23 cellular contexts compared by ENCODE assay signal in the genomic region with DNA sequence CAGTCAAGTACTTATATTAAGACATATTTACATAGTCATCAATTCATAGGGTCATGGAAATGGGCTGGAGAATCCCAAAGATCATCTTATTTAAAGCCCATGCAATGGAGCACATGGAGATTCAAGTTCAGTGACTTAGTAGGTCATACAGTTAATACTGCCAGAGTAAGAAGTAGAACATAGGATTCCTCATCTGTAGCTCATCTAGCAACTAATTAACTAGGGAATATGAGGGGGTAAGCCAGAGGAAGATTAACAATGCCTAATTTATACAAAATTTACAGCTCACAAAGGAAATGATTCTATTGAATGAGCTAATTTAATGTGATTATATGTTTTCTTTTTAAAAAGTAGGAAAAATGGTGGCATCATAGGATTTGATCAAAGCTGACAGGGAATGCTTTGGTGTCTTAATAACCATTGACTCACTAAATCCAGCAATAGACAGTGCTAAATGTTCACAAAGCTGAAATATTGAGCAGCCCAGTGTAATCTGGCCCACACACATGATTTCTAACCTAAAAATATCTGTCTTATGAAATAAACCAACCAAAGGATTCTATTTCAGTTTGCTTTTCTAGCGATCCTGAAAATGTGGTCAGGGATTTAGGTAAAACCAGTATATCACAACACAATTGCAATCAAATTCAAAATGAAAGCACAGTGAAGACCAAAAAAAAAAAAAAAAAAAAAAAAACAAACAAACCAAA. TPM values are rescaled to one million over a fixed set of nuclear protein-coding genes. Genes with fewer than 3 reads are reported as not detected.
"Had no signal": no experiment of that assay in that cellular context is flagged by ENCODE, and none has a peak within 500 bp of the region (broad histone marks: within the 10 kb centered on the region; RNA-seq: fewer than 3 reads in every experiment).

No MANE protein-coding gene starts in this region.

- ATAC-seq: activated CD8-positive, alpha-beta memory T cell treated with anti-CD3 and anti-CD28 coated beads, Interleukin-2, amount 10 ng/mL, durations not matched to agents 7 days and 5 days; activated naive CD4-positive, alpha-beta T cell treated with anti-CD3 and anti-CD28 coated beads, Interleukin-2, amount 50 U/mL, for 72 hours; activated naive CD8-positive, alpha-beta T cell treated with anti-CD3 and anti-CD28 coated beads, Interleukin-2, amount 50 U/mL, for 24 hours; T-helper 17 cell had no signal

- DNase-seq: activated B cell treated with CpG ODN at 0.5 μM for 24 hours; activated CD4-positive, alpha-beta T cell treated with anti-CD3 and anti-CD28 coated beads for 1 hour; activated CD4-positive, alpha-beta T cell treated with anti-CD3 and anti-CD28 coated beads, Interleukin-2, amount 10 ng/mL, durations not matched to agents 24 days and 14 days; activated CD4-positive, alpha-beta T cell treated with anti-CD3 and anti-CD28 coated beads, Interleukin-2, amount 50 U/mL, for 48 hours; activated CD8-positive, alpha-beta memory T cell treated with anti-CD3 and anti-CD28 coated beads, Interleukin-2, amount 10 ng/mL, durations not matched to agents 7 days and 5 days; activated effector memory CD4-positive, alpha-beta T cell treated with anti-CD3 and anti-CD28 coated beads, Interleukin-2, amount 50 U/mL, for 16 hours; activated naive CD4-positive, alpha-beta T cell treated with Interleukin-2 at 50 U/mL for 16 hours; activated naive CD8-positive, alpha-beta T cell treated with anti-CD3 and anti-CD28 coated beads, Interleukin-2, amount 50 U/mL, for 24 hours; activated T-cell treated with anti-CD3 and anti-CD28 coated beads, Interleukin-2, amount 50 U/mL, for 24 hours; amniotic stem cell; IMR-90; Kasumi-1; KBM-7; NCI-H1092; NCI-H1417; NCI-H1930; NCI-H2171 treated with DMSO at 0.1 percent for 48 hours; NCI-H510A treated with DMSO at 0.1 percent for 48 hours; NCI-H69; SIG-M5; T-helper 17 cell; T-helper 9 cell had no signal

RNA-seq across cellular contexts. Expression of a gene that starts 53.3 kb away (rescaled TPM):
- total RNA-seq: activated B cell treated with CpG ODN at 0.5 μM for 24 hours; activated CD4-positive, alpha-beta T cell treated with anti-CD3 and anti-CD28 coated beads, Interleukin-2, amount 10 ng/mL, durations not matched to agents 24 days and 14 days; activated CD8-positive, alpha-beta memory T cell treated with anti-CD3 and anti-CD28 coated beads, Interleukin-2, amount 10 ng/mL, durations not matched to agents 7 days and 5 days; activated naive CD4-positive, alpha-beta T cell treated with anti-CD3 and anti-CD28 coated beads, Interleukin-2, amount 50 U/mL, for 72 hours; T-helper 17 cell had no signal
